In the genomic region with DNA sequence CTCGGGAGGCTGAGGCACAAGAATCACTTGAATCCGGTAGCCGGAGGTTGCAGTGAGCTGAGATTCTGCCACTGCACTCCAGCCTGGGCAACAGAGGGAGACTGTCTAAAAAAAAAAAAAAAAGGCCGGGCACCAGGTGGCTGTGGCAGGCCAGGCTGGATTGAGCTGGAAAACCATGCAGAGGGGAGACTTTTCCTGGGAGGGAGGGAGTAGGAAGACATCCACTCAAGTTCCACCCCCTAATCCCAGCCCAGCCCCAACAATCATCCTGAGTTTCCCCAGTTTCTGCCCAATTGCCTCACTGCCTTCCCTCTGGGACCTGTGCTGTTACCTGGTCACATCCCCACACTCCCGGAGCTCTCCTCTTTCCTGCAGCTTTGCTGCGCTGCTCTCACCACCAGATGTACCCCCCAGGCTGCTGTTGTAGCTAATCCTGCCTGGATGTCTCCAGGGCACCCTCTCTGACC, we compare ENCODE assay signal across 1 cellular context.
TF ChIP-seq lines count a peak whose summit lies in the region.

No MANE protein-coding gene starts in this region.

TF ChIP-seq in HEK293, 187 proteins besides CTCF, POLR2A, EP300 and RAD21 (continued from another document):
- TF ChIP-seq, protein P1, sequence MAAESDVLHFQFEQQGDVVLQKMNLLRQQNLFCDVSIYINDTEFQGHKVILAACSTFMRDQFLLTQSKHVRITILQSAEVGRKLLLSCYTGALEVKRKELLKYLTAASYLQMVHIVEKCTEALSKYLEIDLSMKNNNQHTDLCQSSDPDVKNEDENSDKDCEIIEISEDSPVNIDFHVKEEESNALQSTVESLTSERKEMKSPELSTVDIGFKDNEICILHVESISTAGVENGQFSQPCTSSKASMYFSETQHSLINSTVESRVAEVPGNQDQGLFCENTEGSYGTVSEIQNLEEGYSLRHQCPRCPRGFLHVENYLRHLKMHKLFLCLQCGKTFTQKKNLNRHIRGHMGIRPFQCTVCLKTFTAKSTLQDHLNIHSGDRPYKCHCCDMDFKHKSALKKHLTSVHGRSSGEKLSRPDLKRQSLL (tag by site-specific recombination; IDR thresholded peaks at IDR 0.05), result no peak
- TF ChIP-seq GLIS1 (tag by site-specific recombination; IDR thresholded peaks at IDR 0.05) (peak; percentile 85), ZNF2 (tag by site-specific recombination; IDR thresholded peaks at IDR 0.05) (no peak), ZNF701 (tag by site-specific recombination; IDR thresholded peaks at IDR 0.05) (no peak), MYNN (tag by site-specific recombination; IDR thresholded peaks at IDR 0.05; ENCODE audit: borderline replicate concordance) (no peak), PRDM1 (tag by site-specific recombination; IDR thresholded peaks at IDR 0.05) (0 out of 2 replicates have a peak, but pooled peaks have one; percentile 8), SALL2 (tag by site-specific recombination; IDR thresholded peaks at IDR 0.05; ENCODE audit: borderline replicate concordance) (no peak), ZBTB17 (tag by site-specific recombination; IDR thresholded peaks at IDR 0.05) (0 out of 2 replicates have a peak, but pooled peaks have one; percentile 52), ZNF341 (tag by site-specific recombination; IDR thresholded peaks at IDR 0.05; ENCODE audit: low read depth) (peak; percentile 96), ZNF211 (tag by site-specific recombination; IDR thresholded peaks at IDR 0.05; ENCODE audit: low read depth) (no peak), FEZF1 (tag by site-specific recombination; IDR thresholded peaks at IDR 0.05) (no peak), ZNF747 (tag by site-specific recombination; IDR thresholded peaks at IDR 0.05) (no peak), KLF8 (tag by site-specific recombination; IDR thresholded peaks at IDR 0.05) (peak; percentile 22; the same call in 1 of the 2 replicates), ZNF555 (tag by site-specific recombination; conservative IDR thresholded peaks at IDR 0.05) (no peak), ZNF19 (tag by site-specific recombination; IDR thresholded peaks at IDR 0.05; ENCODE audit: low read depth) (no peak), ZNF366 (tag by site-specific recombination; conservative IDR thresholded peaks at IDR 0.05) (0 out of 2 replicates have a peak, but pooled peaks have one; percentile 11)
- TF ChIP-seq, protein P2, sequence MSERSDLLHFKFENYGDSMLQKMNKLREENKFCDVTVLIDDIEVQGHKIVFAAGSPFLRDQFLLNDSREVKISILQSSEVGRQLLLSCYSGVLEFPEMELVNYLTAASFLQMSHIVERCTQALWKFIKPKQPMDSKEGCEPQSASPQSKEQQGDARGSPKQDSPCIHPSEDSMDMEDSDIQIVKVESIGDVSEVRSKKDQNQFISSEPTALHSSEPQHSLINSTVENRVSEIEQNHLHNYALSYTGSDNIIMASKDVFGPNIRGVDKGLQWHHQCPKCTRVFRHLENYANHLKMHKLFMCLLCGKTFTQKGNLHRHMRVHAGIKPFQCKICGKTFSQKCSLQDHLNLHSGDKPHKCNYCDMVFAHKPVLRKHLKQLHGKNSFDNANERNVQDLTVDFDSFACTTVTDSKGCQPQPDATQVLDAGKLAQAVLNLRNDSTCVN (tag by site-specific recombination; optimal IDR thresholded peaks at IDR 0.05), result no peak
- TF ChIP-seq, protein P3, sequence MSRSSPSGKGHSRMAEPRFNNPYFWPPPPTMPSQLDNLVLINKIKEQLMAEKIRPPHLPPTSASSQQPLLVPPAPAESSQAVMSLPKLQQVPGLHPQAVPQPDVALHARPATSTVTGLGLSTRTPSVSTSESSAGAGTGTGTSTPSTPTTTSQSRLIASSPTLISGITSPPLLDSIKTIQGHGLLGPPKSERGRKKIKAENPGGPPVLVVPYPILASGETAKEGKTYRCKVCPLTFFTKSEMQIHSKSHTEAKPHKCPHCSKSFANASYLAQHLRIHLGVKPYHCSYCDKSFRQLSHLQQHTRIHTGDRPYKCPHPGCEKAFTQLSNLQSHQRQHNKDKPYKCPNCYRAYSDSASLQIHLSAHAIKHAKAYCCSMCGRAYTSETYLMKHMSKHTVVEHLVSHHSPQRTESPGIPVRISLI (tag by site-specific recombination; IDR thresholded peaks at IDR 0.05), result 0 out of 2 replicates have a peak, but pooled peaks have one; percentile 12
- TF ChIP-seq, protein P4, sequence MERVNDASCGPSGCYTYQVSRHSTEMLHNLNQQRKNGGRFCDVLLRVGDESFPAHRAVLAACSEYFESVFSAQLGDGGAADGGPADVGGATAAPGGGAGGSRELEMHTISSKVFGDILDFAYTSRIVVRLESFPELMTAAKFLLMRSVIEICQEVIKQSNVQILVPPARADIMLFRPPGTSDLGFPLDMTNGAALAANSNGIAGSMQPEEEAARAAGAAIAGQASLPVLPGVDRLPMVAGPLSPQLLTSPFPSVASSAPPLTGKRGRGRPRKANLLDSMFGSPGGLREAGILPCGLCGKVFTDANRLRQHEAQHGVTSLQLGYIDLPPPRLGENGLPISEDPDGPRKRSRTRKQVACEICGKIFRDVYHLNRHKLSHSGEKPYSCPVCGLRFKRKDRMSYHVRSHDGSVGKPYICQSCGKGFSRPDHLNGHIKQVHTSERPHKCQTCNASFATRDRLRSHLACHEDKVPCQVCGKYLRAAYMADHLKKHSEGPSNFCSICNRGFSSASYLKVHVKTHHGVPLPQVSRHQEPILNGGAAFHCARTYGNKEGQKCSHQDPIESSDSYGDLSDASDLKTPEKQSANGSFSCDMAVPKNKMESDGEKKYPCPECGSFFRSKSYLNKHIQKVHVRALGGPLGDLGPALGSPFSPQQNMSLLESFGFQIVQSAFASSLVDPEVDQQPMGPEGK (tag by site-specific recombination; IDR thresholded peaks at IDR 0.05), result peak; percentile 69
- TF ChIP-seq, protein P5, sequence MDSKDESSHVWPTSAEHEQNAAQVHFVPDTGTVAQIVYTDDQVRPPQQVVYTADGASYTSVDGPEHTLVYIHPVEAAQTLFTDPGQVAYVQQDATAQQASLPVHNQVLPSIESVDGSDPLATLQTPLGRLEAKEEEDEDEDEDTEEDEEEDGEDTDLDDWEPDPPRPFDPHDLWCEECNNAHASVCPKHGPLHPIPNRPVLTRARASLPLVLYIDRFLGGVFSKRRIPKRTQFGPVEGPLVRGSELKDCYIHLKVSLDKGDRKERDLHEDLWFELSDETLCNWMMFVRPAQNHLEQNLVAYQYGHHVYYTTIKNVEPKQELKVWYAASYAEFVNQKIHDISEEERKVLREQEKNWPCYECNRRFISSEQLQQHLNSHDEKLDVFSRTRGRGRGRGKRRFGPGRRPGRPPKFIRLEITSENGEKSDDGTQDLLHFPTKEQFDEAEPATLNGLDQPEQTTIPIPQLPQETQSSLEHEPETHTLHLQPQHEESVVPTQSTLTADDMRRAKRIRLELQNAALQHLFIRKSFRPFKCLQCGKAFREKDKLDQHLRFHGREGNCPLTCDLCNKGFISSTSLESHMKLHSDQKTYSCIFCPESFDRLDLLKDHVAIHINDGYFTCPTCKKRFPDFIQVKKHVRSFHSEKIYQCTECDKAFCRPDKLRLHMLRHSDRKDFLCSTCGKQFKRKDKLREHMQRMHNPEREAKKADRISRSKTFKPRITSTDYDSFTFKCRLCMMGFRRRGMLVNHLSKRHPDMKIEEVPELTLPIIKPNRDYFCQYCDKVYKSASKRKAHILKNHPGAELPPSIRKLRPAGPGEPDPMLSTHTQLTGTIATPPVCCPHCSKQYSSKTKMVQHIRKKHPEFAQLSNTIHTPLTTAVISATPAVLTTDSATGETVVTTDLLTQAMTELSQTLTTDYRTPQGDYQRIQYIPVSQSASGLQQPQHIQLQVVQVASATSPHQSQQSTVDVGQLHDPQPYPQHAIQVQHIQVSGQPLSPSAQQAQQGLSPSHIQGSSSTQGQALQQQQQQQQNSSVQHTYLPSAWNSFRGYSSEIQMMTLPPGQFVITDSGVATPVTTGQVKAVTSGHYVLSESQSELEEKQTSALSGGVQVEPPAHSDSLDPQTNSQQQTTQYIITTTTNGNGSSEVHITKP (tag by site-specific recombination; IDR thresholded peaks at IDR 0.05), result peak; percentile 79
- TF ChIP-seq, protein P6, sequence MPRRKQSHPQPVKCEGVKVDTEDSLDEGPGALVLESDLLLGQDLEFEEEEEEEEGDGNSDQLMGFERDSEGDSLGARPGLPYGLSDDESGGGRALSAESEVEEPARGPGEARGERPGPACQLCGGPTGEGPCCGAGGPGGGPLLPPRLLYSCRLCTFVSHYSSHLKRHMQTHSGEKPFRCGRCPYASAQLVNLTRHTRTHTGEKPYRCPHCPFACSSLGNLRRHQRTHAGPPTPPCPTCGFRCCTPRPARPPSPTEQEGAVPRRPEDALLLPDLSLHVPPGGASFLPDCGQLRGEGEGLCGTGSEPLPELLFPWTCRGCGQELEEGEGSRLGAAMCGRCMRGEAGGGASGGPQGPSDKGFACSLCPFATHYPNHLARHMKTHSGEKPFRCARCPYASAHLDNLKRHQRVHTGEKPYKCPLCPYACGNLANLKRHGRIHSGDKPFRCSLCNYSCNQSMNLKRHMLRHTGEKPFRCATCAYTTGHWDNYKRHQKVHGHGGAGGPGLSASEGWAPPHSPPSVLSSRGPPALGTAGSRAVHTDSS (tag by site-specific recombination; IDR thresholded peaks at IDR 0.05), result no peak
- TF ChIP-seq, protein P7, sequence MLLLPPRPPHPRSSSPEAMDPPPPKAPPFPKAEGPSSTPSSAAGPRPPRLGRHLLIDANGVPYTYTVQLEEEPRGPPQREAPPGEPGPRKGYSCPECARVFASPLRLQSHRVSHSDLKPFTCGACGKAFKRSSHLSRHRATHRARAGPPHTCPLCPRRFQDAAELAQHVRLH (tag by site-specific recombination; IDR thresholded peaks at IDR 0.05), result no peak
